In genomic region chr6:45772886-45773285, GRCh38 we compare ENCODE assay signal across 23 cellular contexts.
"Had no signal": no experiment of that assay in that cellular context is flagged by ENCODE, and none has a peak within 500 bp of the region (broad histone marks: within the 10 kb centered on the region; RNA-seq: fewer than 3 reads in every experiment).

No MANE protein-coding gene starts in this region.

- H3K9me3 ChIP-seq: SK-N-SH had no signal

- DNase-seq: activated CD4-positive, alpha-beta T cell treated with anti-CD3 and anti-CD28 coated beads for 48 hours; activated CD4-positive, alpha-beta T cell treated with anti-CD3 and anti-CD28 coated beads, Interleukin-2, amount 50 U/mL, for 4 hours; activated CD4-positive, CD25-positive, alpha-beta regulatory T cell treated with anti-CD3 and anti-CD28 coated beads, Interleukin-2, amount 50 U/mL, for 72 hours; activated CD8-positive, alpha-beta memory T cell treated with anti-CD3 and anti-CD28 coated beads, Interleukin-2, amount 50 U/mL, for 48 hours; activated CD8-positive, alpha-beta T cell treated with anti-CD3 and anti-CD28 coated beads, Interleukin-2, amount 10 ng/mL, durations not matched to agents 7 days and 5 days; activated effector memory CD4-positive, alpha-beta T cell treated with Interleukin-2 at 50 U/mL for 16 hours; activated naive CD4-positive, alpha-beta T cell; activated T-cell treated with anti-CD3 and anti-CD28 coated beads, Interleukin-2, amount 50 U/mL, for 24 hours; amygdala; cerebellar nuclear complex; Karpas-422; NCI-H146; NCI-H187 treated with DMSO at 0.1 percent for 48 hours; NCI-H2107; NCI-H345; NCI-H510A; NCI-H526 treated with DMSO at 0.1 percent for 48 hours; RPMI8226; SK-N-SH; T-helper 9 cell had no signal

- ATAC-seq: activated CD8-positive, alpha-beta T cell treated with anti-CD3 and anti-CD28 coated beads, Interleukin-2, amount 10 ng/mL, durations not matched to agents 7 days and 5 days; Right ventricle myocardium inferior; WTC11 had no signal

- FAIRE-seq: colon had no signal
